8 cellular contexts compared by ENCODE assay signal in the genomic region with DNA sequence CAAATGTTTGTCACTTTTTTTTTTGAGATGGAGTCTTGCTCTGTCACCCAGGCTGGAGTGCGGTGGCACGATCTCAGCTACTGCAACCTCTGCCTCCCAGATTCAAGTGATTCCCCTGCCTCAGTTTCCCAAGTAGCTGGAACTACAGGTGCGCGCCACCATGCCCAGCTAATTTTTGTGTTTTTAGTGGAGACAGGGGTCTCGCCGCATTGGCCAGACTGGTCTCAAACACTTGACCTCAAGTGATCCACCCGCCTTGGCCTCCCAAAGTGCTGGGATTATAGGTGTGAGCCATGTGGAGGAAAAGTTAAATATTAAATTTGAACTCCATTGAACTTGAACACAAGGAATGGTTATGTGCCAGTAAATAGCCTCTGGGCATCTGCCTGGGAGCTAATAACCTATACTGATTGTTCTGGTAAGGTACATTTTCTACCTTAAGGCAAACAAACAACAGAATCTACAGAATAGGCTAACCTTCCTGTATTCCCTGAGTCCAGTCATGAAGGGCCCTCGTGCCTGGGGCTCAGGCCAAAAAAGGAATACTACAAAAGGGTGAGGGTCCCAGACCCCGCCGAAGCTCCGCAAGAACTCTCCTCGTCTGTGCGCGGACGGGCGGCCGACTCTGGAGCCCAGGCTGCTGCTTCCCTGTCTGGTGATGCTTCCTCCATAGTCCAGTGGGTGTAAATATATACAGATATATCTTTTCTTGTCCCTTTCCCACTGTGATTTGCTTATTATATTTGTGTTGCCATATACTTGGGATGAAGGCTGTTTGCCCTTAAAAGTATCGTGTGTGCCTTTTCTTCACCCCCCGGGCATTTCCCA.
DNase-seq lines count a peak whose midpoint lies in the region; ATAC-seq, FAIRE-seq and TF ChIP-seq lines count a peak whose summit lies in the region.

No MANE protein-coding gene starts in this region.

- 46% methylated on average over 18 of the region's 19 CpGs for WGBS in SK-N-SH (ENCODE audit: low lambda C conversion rate)
- 45 to 62% (median 48%) methylated on average over 18 to 19 of the region's 19 CpGs for WGBS in heart left ventricle, 4 donors
- 24 to 45% (median 41%) methylated on average over 18 to 19 of the region's 19 CpGs for WGBS in small intestine, 3 donors

- ATAC-seq in HCT116: peak; percentile 75
- ATAC-seq in heart left ventricle: peak in 3 of 4 donors; percentile 54 to 65 (median 64)
- ATAC-seq in GM19467 (IDR thresholded peaks at IDR 0.05; ENCODE audit: unreplicated experiment): no peak

- H4K20me1 ChIP-seq in HCT116 (ENCODE audit: insufficient read depth): no peaks in the 10 kb centered on the region
- no peaks in the 10 kb centered on the region for H4K20me1 ChIP-seq in SK-N-SH (ENCODE audit: insufficient read depth)

- peak overlapping the region; percentile 88 for H3K4me2 ChIP-seq in HCT116 (ENCODE audit: low read length)
- H3K4me2 ChIP-seq in SK-N-SH: peak overlapping the region; percentile 76

- H3K9me2 ChIP-seq in HCT116 (ENCODE audit: insufficient read depth) (no peaks in the 10 kb centered on the region), SK-N-SH (no peaks in the 10 kb centered on the region)

- H3K36me3 ChIP-seq in HCT116 (ENCODE audit: control insufficient read depth in 1 of 2, insufficient read depth in 2 of 2, low read length in 2 of 2): no peaks in the 10 kb centered on the region
- H3K36me3 ChIP-seq in SK-N-SH (replicated peaks in 1 of 2; ENCODE audit: control insufficient read depth in 1 of 2, insufficient read depth in 2 of 2, low read length in 1 of 2): no peaks in the 10 kb centered on the region
- no peaks in the 10 kb centered on the region for H3K36me3 ChIP-seq in heart left ventricle
- H3K36me3 ChIP-seq in small intestine (ENCODE audit: control insufficient read depth in 2 of 2, insufficient read depth in 2 of 2, low read length in 2 of 2): no peaks in the 10 kb centered on the region

- TF ChIP-seq RAD21 in HCT116 (IDR thresholded peaks at IDR 0.05; ENCODE audit: low read depth) (no peak), SK-N-SH (IDR thresholded peaks at IDR 0.05; ENCODE audit: low read length) (no peak)

- H2AFZ ChIP-seq in HCT116 (ENCODE audit: low read depth, low read length, poor library complexity, severe bottlenecking) (peak overlapping the region; percentile 99), SK-N-SH (ENCODE audit: low read depth) (peak overlapping the region; percentile 91)

- CTCF ChIA-PET in HCT116 (lab: Charles Lee) (no interaction called here), SK-N-SH (lab: Yijun Ruan, JAX) (interaction anchor here (1.0 to 2.4 kb wide), 3 partner anchors 22 to 155 kb away, joined by 3 to 11 read pairs (median 4); no protein-coding TSS in a partner anchor)

- RAD21 ChIA-PET in HCT116 (lab: Charles Lee; ENCODE audit: low non-redundant PET in 1 of 2, low total read pairs in 2 of 2, uncharacterized antibody in 2 of 2, unreplicated experiment in 2 of 2): no interaction called here

- no peak overlapping the region for H3K27ac ChIP-seq in HCT116 (ENCODE audit: low read depth, low read length)
- peak overlapping the region; percentile 69 to 76 for H3K27ac ChIP-seq in SK-N-SH (ENCODE audit: low read depth in 2 of 2, low read length in 1 of 2)
- peak overlapping the region; percentile 24 to 86 (median 74) for H3K27ac ChIP-seq in heart left ventricle
- peak overlapping the region; percentile 93 to 98 for H3K27ac ChIP-seq in small intestine (ENCODE audit: low read depth in 1 of 2, low read length in 1 of 2)

- POLR2A ChIA-PET in HCT116 (lab: Charles Lee) (no interaction called here), SK-N-SH (lab: Yijun Ruan, JAX) (no interaction called here)

- H3K4me3 ChIP-seq in HCT116 (replicated peaks in 1 of 2; ENCODE audit: low read depth in 1 of 2, low read length in 2 of 2) (peak overlapping the region; percentile 48 to 63), SK-N-SH (ENCODE audit: low read depth in 2 of 2, low read length in 1 of 2) (peak overlapping the region; percentile 51 to 61), heart left ventricle (peak overlapping the region; percentile 27 to 63 (median 52)), small intestine (ENCODE audit: low read depth in 1 of 2, low read length in 2 of 2) (peak overlapping the region in 1 of 2 donors; percentile 62)

- intact Hi-C loops in HCT116 (cut with micrococcal nuclease): no loop called here
- intact Hi-C loops in heart left ventricle (cut with DNase I): no loop called here

- H3F3A ChIP-seq in SK-N-SH (replicated peaks; ENCODE audit: insufficient read depth): no peaks in the 10 kb centered on the region

- H3K79me2 ChIP-seq in HCT116 (ENCODE audit: insufficient read depth, low read length) (no peaks in the 10 kb centered on the region), SK-N-SH (ENCODE audit: insufficient read depth) (no peaks in the 10 kb centered on the region)

- no TSS peak for BruUV-seq in HCT116 (replicated peaks; lab: Mats Ljungman, UMichigan)

- DNase-seq in HCT116 (ENCODE audit: low read depth, low spot score): no peak
- peak; percentile 48 for DNase-seq in SK-N-SH
- no peak for DNase-seq in heart left ventricle
- peak; percentile 78 for DNase-seq in small intestine
- DNase-seq in activated gamma-delta T cell treated with Interleukin-2 at 50 U/mL for 16 hours: no peak
- no peak for DNase-seq in nucleus accumbens (lab: John Stamatoyannopoulos, UW)
- no peak for DNase-seq in NCI-H446 (lab: John Stamatoyannopoulos, UW)

- no peaks in the 10 kb centered on the region for H3K27me3 ChIP-seq in HCT116 (ENCODE audit: insufficient read depth, low read length)
- H3K27me3 ChIP-seq in SK-N-SH (ENCODE audit: insufficient read depth): no peaks in the 10 kb centered on the region
- peaks cover 0 to 13% (median 0%) of the 10 kb centered on the region in 9 donors for H3K27me3 ChIP-seq in heart left ventricle
- no peaks in the 10 kb centered on the region for H3K27me3 ChIP-seq in small intestine (ENCODE audit: control insufficient read depth in 2 of 2, insufficient read depth in 2 of 2, low read length in 2 of 2)

- no peak for TF ChIP-seq POLR2A in HCT116 (IDR thresholded peaks at IDR 0.05; ENCODE audit: borderline replicate concordance, extremely low read depth, insufficient read depth, insufficient read length)
- TF ChIP-seq POLR2A in heart left ventricle (IDR thresholded peaks at IDR 0.05): no peak

- FAIRE-seq in small intestine (lab: Jason Lieb, UNC): no peak

- H3K9me3 ChIP-seq in HCT116 (ENCODE audit: control insufficient read depth in 1 of 2, insufficient read depth in 1 of 2, low read depth in 1 of 2, low read length in 2 of 2) (no peaks in the 10 kb centered on the region), SK-N-SH (no peaks in the 10 kb centered on the region), heart left ventricle (no peaks in the 10 kb centered on the region), small intestine (ENCODE audit: control insufficient read depth, low read depth) (no peaks in the 10 kb centered on the region)

- H3K9ac ChIP-seq in HCT116 (ENCODE audit: low read length): peak overlapping the region; percentile 60
- H3K9ac ChIP-seq in SK-N-SH: peak overlapping the region; percentile 59

- TF ChIP-seq CTCF in HCT116 (IDR thresholded peaks at IDR 0.05 in 2 of 3, conservative IDR thresholded peaks at IDR 0.05 in 1 of 3; ENCODE audit: borderline replicate concordance in 1 of 3, insufficient read depth in 1 of 3, low read depth in 2 of 3, low read length in 2 of 3) (no peak), SK-N-SH (IDR thresholded peaks at IDR 0.05) (no peak), heart left ventricle (IDR thresholded peaks at IDR 0.05) (no peak)

- no peak for TF ChIP-seq EP300 in SK-N-SH (IDR thresholded peaks at IDR 0.05; ENCODE audit: borderline replicate concordance in 1 of 2, low read depth in 1 of 2, low read length in 1 of 2)

- H3K4me1 ChIP-seq in HCT116 (ENCODE audit: control insufficient read depth in 1 of 2, insufficient read depth in 2 of 2, low read length in 2 of 2) (peaks cover 0 to 13% of the 10 kb centered on the region in 2 experiments; a peak in 2 of 4 replicates), SK-N-SH (ENCODE audit: control insufficient read depth in 1 of 2, insufficient read depth in 2 of 2, low read depth in 1 of 2, low read length in 1 of 2) (peaks cover 0 to 2% of the 10 kb centered on the region in 2 experiments; a peak in 1 of 4 replicates), heart left ventricle (peaks cover 0 to 16% (median 5%) of the 10 kb centered on the region in 12 donors), small intestine (ENCODE audit: control insufficient read depth in 2 of 2, insufficient read depth in 1 of 2, low read depth in 1 of 2, low read length in 1 of 2) (peaks cover 0 to 6% of the 10 kb centered on the region in 2 donors)

TF ChIP-seq in SK-N-SH, 30 proteins besides CTCF, POLR2A, EP300 and RAD21:
- TF ChIP-seq NFIC (IDR thresholded peaks at IDR 0.05; ENCODE audit: borderline replicate concordance): no peak
- no peak for TF ChIP-seq POLR2AphosphoS5 (IDR thresholded peaks at IDR 0.05; ENCODE audit: low read depth, low read length)
- TF ChIP-seq RXRA (IDR thresholded peaks at IDR 0.05; ENCODE audit: borderline replicate concordance, low read depth): no peak
- no peak for TF ChIP-seq YY1 (IDR thresholded peaks at IDR 0.05; ENCODE audit: low read depth)
- TF ChIP-seq, protein P1, sequence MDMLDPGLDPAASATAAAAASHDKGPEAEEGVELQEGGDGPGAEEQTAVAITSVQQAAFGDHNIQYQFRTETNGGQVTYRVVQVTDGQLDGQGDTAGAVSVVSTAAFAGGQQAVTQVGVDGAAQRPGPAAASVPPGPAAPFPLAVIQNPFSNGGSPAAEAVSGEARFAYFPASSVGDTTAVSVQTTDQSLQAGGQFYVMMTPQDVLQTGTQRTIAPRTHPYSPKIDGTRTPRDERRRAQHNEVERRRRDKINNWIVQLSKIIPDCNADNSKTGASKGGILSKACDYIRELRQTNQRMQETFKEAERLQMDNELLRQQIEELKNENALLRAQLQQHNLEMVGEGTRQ (IDR thresholded peaks at IDR 0.05; ENCODE audit: borderline replicate concordance, low read depth, low read length): no peak
- no peak for TF ChIP-seq RFX5 (IDR thresholded peaks at IDR 0.05; ENCODE audit: low read length)
- TF ChIP-seq FOXM1 (IDR thresholded peaks at IDR 0.05; ENCODE audit: low read depth): no peak
- no peak for TF ChIP-seq SIN3A (IDR thresholded peaks at IDR 0.05; ENCODE audit: borderline replicate concordance, low read depth, low read length)
- no peak for TF ChIP-seq JUND (IDR thresholded peaks at IDR 0.05)

Comparison
In these comparisons a context has a peak if more than half of its experiments do, and no peak if none do; other contexts are left out.
1. DNase-seq: peak in SK-N-SH (single experiment) and small intestine (single experiment); none in HCT116 (single experiment), heart left ventricle (0 of 5), activated gamma-delta T cell treated with Interleukin-2 at 50 U/mL for 16 hours (single experiment), nucleus accumbens (0 of 56) and NCI-H446 (0 of 2).